ENCODE assay signal across 14 cellular contexts in the genomic region with DNA sequence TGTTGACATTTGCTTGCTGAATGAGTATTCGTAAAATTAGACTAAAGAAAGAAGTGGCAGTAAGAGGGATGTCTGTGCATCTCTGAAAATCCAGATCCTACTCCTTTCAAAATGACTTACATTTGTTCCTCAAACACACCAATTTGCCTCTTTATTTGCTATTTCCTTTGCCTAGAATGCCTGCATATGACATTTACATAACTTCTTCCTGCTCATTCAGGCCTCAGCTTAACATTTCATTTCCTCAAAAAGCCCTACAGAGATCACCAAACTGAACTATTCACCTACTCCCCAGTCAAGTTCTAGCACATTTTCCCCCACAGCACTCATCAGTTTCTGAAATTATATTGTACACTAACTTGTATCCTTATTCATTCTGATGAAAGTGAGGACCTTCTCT.
"Had no signal": no experiment of that assay in that cellular context is flagged by ENCODE, and none has a peak within 500 bp of the region (broad histone marks: within the 10 kb centered on the region; RNA-seq: fewer than 3 reads in every experiment).

No MANE protein-coding gene starts in this region.

- H3K4me3 Mint-ChIP-seq: activated CD4-positive, alpha-beta memory T cell treated with anti-CD3 and anti-CD28 coated beads, Interleukin-2, amount 10 ng/mL, durations not matched to agents 7 days and 5 days; activated CD4-positive, alpha-beta T cell treated with anti-CD3 and anti-CD28 coated beads for 36 hours; nephron progenitor cell had no signal

- H3K4me3 ChIP-seq: cardiac muscle cell, esophagus muscularis mucosa, stomach, thoracic aorta had no signal

- H3K9ac ChIP-seq: parathyroid adenoma had no signal

- DNase-seq: activated CD4-positive, alpha-beta memory T cell treated with anti-CD3 and anti-CD28 coated beads, Interleukin-2, amount 10 ng/mL, durations not matched to agents 7 days and 5 days; activated CD4-positive, alpha-beta T cell treated with anti-CD3 and anti-CD28 coated beads for 36 hours; kidney; left ventricle myocardium superior; nephron progenitor cell; retina; stimulated activated CD4-positive, alpha-beta T cell treated with anti-CD3 and anti-CD28 coated beads, Interleukin-15, amount 100 ng/mL, for 24 hours; stimulated activated CD4-positive, alpha-beta T cell treated with anti-CD3 and anti-CD28 coated beads, Interleukin-4, amount 100 ng/mL, for 24 hours; stomach; T-helper 9 cell had no signal

- H3K27ac ChIP-seq: cardiac muscle cell, esophagus muscularis mucosa, parathyroid adenoma, stomach, thoracic aorta had no signal

- H3K4me1 ChIP-seq: esophagus muscularis mucosa, parathyroid adenoma, stomach had no signal

- H3K27ac Mint-ChIP-seq: activated CD4-positive, alpha-beta memory T cell treated with anti-CD3 and anti-CD28 coated beads, Interleukin-2, amount 10 ng/mL, durations not matched to agents 7 days and 5 days; activated CD4-positive, alpha-beta T cell treated with anti-CD3 and anti-CD28 coated beads for 36 hours; nephron progenitor cell had no signal

- H3K4me1 Mint-ChIP-seq: activated CD4-positive, alpha-beta memory T cell treated with anti-CD3 and anti-CD28 coated beads, Interleukin-2, amount 10 ng/mL, durations not matched to agents 7 days and 5 days; activated CD4-positive, alpha-beta T cell treated with anti-CD3 and anti-CD28 coated beads for 36 hours; nephron progenitor cell had no signal

- ATAC-seq: activated CD4-positive, alpha-beta T cell treated with anti-CD3 and anti-CD28 coated beads for 36 hours; left ventricle myocardium superior had no signal

- H2AFZ ChIP-seq: parathyroid adenoma had no signal

- H3K27me3 Mint-ChIP-seq: activated CD4-positive, alpha-beta memory T cell treated with anti-CD3 and anti-CD28 coated beads, Interleukin-2, amount 10 ng/mL, durations not matched to agents 7 days and 5 days; activated CD4-positive, alpha-beta T cell treated with anti-CD3 and anti-CD28 coated beads for 36 hours had no signal

- H3K9me3 Mint-ChIP-seq: nephron progenitor cell had no signal

- H3K79me2 ChIP-seq: parathyroid adenoma had no signal

- H3K27me3 ChIP-seq: cardiac muscle cell, esophagus muscularis mucosa, stomach had no signal

- H3K36me3 ChIP-seq: cardiac muscle cell, esophagus muscularis mucosa, stomach, thoracic aorta had no signal

- H3K9me3 ChIP-seq: esophagus muscularis mucosa, thoracic aorta had no signal
